10 cellular contexts compared by ENCODE assay signal in genomic region chr13:49869514-49869913, GRCh38.
DNase-seq lines count a peak whose midpoint lies in the region; ATAC-seq and TF ChIP-seq lines count a peak whose summit lies in the region.
"Had no signal": no experiment of that assay in that cellular context is flagged by ENCODE, and none has a peak within 500 bp of the region (broad histone marks: within the 10 kb centered on the region; RNA-seq: fewer than 3 reads in every experiment).

No MANE protein-coding gene starts in this region.

- no peaks in the 10 kb centered on the region for H3F3A ChIP-seq in PC-9 (ENCODE audit: insufficient read depth, low read depth)

- H4K20me1 ChIP-seq in PC-9 (ENCODE audit: insufficient read depth), result no peaks in the 10 kb centered on the region

- peaks cover 0 to 3% of the 10 kb centered on the region in 2 donors for H3K9me3 Mint-ChIP-seq in effector memory CD8-positive, alpha-beta T cell

- CTCF ChIA-PET in PC-9 (lab: Charles Lee), result interaction anchor here (0.6 kb wide), 2 partner anchors 38 to 310 kb away, joined by 3 to 4 read pairs; no protein-coding TSS in a partner anchor

- no peaks in the 10 kb centered on the region for H3K27me3 ChIP-seq in cardiac muscle cell
- H3K27me3 ChIP-seq in PC-9 (ENCODE audit: insufficient read depth, low read depth), result no peaks in the 10 kb centered on the region
- H3K27me3 ChIP-seq in upper lobe of right lung, result no peaks in the 10 kb centered on the region

- no peak overlapping the region for H2AFZ ChIP-seq in PC-9

- no peaks in the 10 kb centered on the region for H3K79me2 ChIP-seq in PC-9 (ENCODE audit: low read depth)

- no peak overlapping the region for H3K4me2 ChIP-seq in PC-9

- POLR2A ChIA-PET in PC-9 (lab: Charles Lee; ENCODE audit: unreplicated experiment), result no interaction called here

- peaks cover 9 to 24% of the 10 kb centered on the region in 2 donors for H3K27me3 Mint-ChIP-seq in effector memory CD8-positive, alpha-beta T cell
- H3K27me3 Mint-ChIP-seq: activated naive CD4-positive, alpha-beta T cell treated with anti-CD3 and anti-CD28 coated beads, Interleukin-2, amount 50 U/mL, for 24 hours had no signal

- H3K4me1 Mint-ChIP-seq in effector memory CD8-positive, alpha-beta T cell (ENCODE audit: low read depth in 2 of 2), result no peaks in the 10 kb centered on the region
- H3K4me1 Mint-ChIP-seq: activated naive CD4-positive, alpha-beta T cell treated with anti-CD3 and anti-CD28 coated beads, Interleukin-2, amount 50 U/mL, for 24 hours had no signal

- no peak overlapping the region for H3K27ac Mint-ChIP-seq in effector memory CD8-positive, alpha-beta T cell
- H3K27ac Mint-ChIP-seq: activated naive CD4-positive, alpha-beta T cell treated with anti-CD3 and anti-CD28 coated beads, Interleukin-2, amount 50 U/mL, for 24 hours; CD8-positive, alpha-beta T cell had no signal

- H3K9me3 ChIP-seq in cardiac muscle cell (ENCODE audit: low read depth) (no peaks in the 10 kb centered on the region), PC-9 (ENCODE audit: insufficient read depth, low read depth) (no peaks in the 10 kb centered on the region), upper lobe of right lung (no peaks in the 10 kb centered on the region)

- no peak overlapping the region for H3K4me3 Mint-ChIP-seq in effector memory CD8-positive, alpha-beta T cell
- H3K4me3 Mint-ChIP-seq: activated naive CD4-positive, alpha-beta T cell treated with anti-CD3 and anti-CD28 coated beads, Interleukin-2, amount 50 U/mL, for 24 hours; CD8-positive, alpha-beta T cell had no signal

- BruUV-seq in PC-9 (replicated peaks; lab: Mats Ljungman, UMichigan), result no TSS peak

- no peak overlapping the region for H3K27ac ChIP-seq in cardiac muscle cell
- no peak overlapping the region for H3K27ac ChIP-seq in PC-9
- no peak overlapping the region for H3K27ac ChIP-seq in upper lobe of right lung

- H3K9me2 ChIP-seq in PC-9 (ENCODE audit: insufficient read depth), result no peaks in the 10 kb centered on the region

- DNase-seq in cardiac muscle cell (ENCODE audit: low read depth in 1 of 2, low spot score in 1 of 2) (peak; percentile 50 to 52), left ventricle myocardium superior (no peak), PC-9 (peak in 1 of 2 experiments; percentile 5), fibroblast of peridontal ligament (ENCODE audit: extremely low read depth) (peak; percentile 27), upper lobe of right lung (no peak), NCI-H345 treated with DMSO at 0.1 percent for 48 hours (lab: John Stamatoyannopoulos, UW; ENCODE audit: unreplicated experiment) (no peak), superior temporal gyrus (ENCODE audit: extremely low spot score) (no peak)
- DNase-seq in effector memory CD8-positive, alpha-beta T cell, result no peak
- DNase-seq: CD8-positive, alpha-beta T cell had no signal

- ATAC-seq in left ventricle myocardium superior (no peak), upper lobe of right lung (peak; percentile 44)
- no peak for ATAC-seq in effector memory CD8-positive, alpha-beta T cell (replicated peaks)
- ATAC-seq: CD8-positive, alpha-beta T cell had no signal

- intact Hi-C loops in left ventricle myocardium superior (cut with micrococcal nuclease), result no loop called here
- intact Hi-C loops in PC-9 (cut with micrococcal nuclease; ENCODE audit: unreplicated experiment), result no loop called here
- intact Hi-C loops in upper lobe of right lung (cut with DNase I), result no loop called here

- no peaks in the 10 kb centered on the region for H3K4me1 ChIP-seq in cardiac muscle cell (ENCODE audit: low read depth)
- H3K4me1 ChIP-seq in PC-9 (replicated peaks; ENCODE audit: insufficient read depth), result no peaks in the 10 kb centered on the region
- H3K4me1 ChIP-seq in upper lobe of right lung, result no peaks in the 10 kb centered on the region

- TF ChIP-seq CTCF in cardiac muscle cell (IDR thresholded peaks at IDR 0.05; ENCODE audit: low read depth, low read length) (peak; percentile 53), PC-9 (conservative IDR thresholded peaks at IDR 0.05) (peak; percentile 45; the same call in 1 of the 2 replicates), upper lobe of right lung (IDR thresholded peaks at IDR 0.05) (peak; percentile 29)

- peaks cover 2% of the 10 kb centered on the region for H3K36me3 Mint-ChIP-seq in effector memory CD8-positive, alpha-beta T cell (ENCODE audit: insufficient read depth)
- H3K36me3 Mint-ChIP-seq: CD8-positive, alpha-beta T cell had no signal

- H3K36me3 ChIP-seq in cardiac muscle cell (no peaks in the 10 kb centered on the region), PC-9 (ENCODE audit: low read depth) (no peaks in the 10 kb centered on the region; the same call in 1 of the 2 replicates), upper lobe of right lung (no peaks in the 10 kb centered on the region)

- H3K4me3 ChIP-seq in cardiac muscle cell, result no peak overlapping the region
- H3K4me3 ChIP-seq in PC-9, result no peak overlapping the region
- H3K4me3 ChIP-seq in upper lobe of right lung, result no peak overlapping the region

Comparison
In these comparisons a context has a peak if more than half of its experiments do, and no peak if none do; other contexts are left out.
1. DNase-seq: peak in cardiac muscle cell (2 of 2) and fibroblast of peridontal ligament (single experiment); none in left ventricle myocardium superior (single experiment), upper lobe of right lung (single experiment), NCI-H345 treated with DMSO at 0.1 percent for 48 hours (single experiment), effector memory CD8-positive, alpha-beta T cell (0 of 3) and superior temporal gyrus (single experiment).
2. Peak in every context shown above with its lines, with median percentiles within 50 percentile points of each other: CTCF ChIP-seq.